In genomic region chr17:65130829-65131228, GRCh38 we compare ENCODE assay signal across 1 cellular context.
TF ChIP-seq lines count a peak whose summit lies in the region.

No MANE protein-coding gene starts in this region.

TF ChIP-seq in HepG2, 621 proteins besides CTCF, POLR2A, EP300 and RAD21 (continued from another document and continues in another):
- TF ChIP-seq ATM (IDR thresholded peaks at IDR 0.05; ENCODE audit: borderline replicate concordance), result no peak
- TF ChIP-seq RXRA (CRISPR knock-in tag; IDR thresholded peaks at IDR 0.05), result peak; percentile 37; the same call in 1 of the 2 replicates
- TF ChIP-seq CBFB (CRISPR knock-in tag; IDR thresholded peaks at IDR 0.05), result no peak
- TF ChIP-seq FOXA3 (CRISPR knock-in tag; IDR thresholded peaks at IDR 0.05), result 0 out of 2 replicates have a peak, but pooled peaks have one; percentile 17
- TF ChIP-seq MXD3 (CRISPR knock-in tag; IDR thresholded peaks at IDR 0.05), result no peak
- no peak for TF ChIP-seq MTERF4 (CRISPR knock-in tag; IDR thresholded peaks at IDR 0.05)
- TF ChIP-seq HNRNPL (IDR thresholded peaks at IDR 0.05; ENCODE audit: low read depth, low read length), result no peak
- TF ChIP-seq MYC (CRISPR knock-in tag; IDR thresholded peaks at IDR 0.05; ENCODE audit: borderline replicate concordance), result peak; percentile 18; the same call in 1 of the 2 replicates
- TF ChIP-seq ZBTB44 (CRISPR knock-in tag; IDR thresholded peaks at IDR 0.05), result no peak
- no peak for TF ChIP-seq TSC22D2 (CRISPR knock-in tag; IDR thresholded peaks at IDR 0.05; ENCODE audit: borderline replicate concordance)
- TF ChIP-seq DDIT3 (CRISPR knock-in tag; IDR thresholded peaks at IDR 0.05), result no peak
- no peak for TF ChIP-seq HOXA5 (CRISPR knock-in tag; IDR thresholded peaks at IDR 0.05)
- 0 out of 2 replicates have a peak, but pooled peaks have one; percentile 17 for TF ChIP-seq HDAC2 (CRISPR knock-in tag; IDR thresholded peaks at IDR 0.05)
- TF ChIP-seq ZFY (CRISPR knock-in tag; IDR thresholded peaks at IDR 0.05), result no peak
- TF ChIP-seq CREB1 (IDR thresholded peaks at IDR 0.05), result no peak
- no peak for TF ChIP-seq CREB1 (CRISPR knock-in tag; IDR thresholded peaks at IDR 0.05)
- no peak for TF ChIP-seq USF2 (IDR thresholded peaks at IDR 0.05; ENCODE audit: low read depth, low read length)
- no peak for TF ChIP-seq USF2 (CRISPR knock-in tag; IDR thresholded peaks at IDR 0.05; ENCODE audit: borderline replicate concordance)
- no peak for TF ChIP-seq RERE (CRISPR knock-in tag; IDR thresholded peaks at IDR 0.05; ENCODE audit: low read depth)
- TF ChIP-seq SMAD1 (CRISPR knock-in tag; IDR thresholded peaks at IDR 0.05; ENCODE audit: borderline replicate concordance, low read depth), result no peak
- no peak for TF ChIP-seq ZFP62 (CRISPR knock-in tag; IDR thresholded peaks at IDR 0.05)
- TF ChIP-seq ZNF724P (CRISPR knock-in tag; IDR thresholded peaks at IDR 0.05; ENCODE audit: borderline replicate concordance), result no peak
- TF ChIP-seq ZBTB43 (CRISPR knock-in tag; conservative IDR thresholded peaks at IDR 0.05), result no peak
- no peak for TF ChIP-seq MNT (IDR thresholded peaks at IDR 0.05)
- TF ChIP-seq TEF (CRISPR knock-in tag; IDR thresholded peaks at IDR 0.05), result no peak
- TF ChIP-seq KLF15 (CRISPR knock-in tag; IDR thresholded peaks at IDR 0.05; ENCODE audit: borderline replicate concordance), result no peak
- no peak for TF ChIP-seq KDM6A (CRISPR knock-in tag; IDR thresholded peaks at IDR 0.05; ENCODE audit: low read depth)
- TF ChIP-seq TFE3 (CRISPR knock-in tag; IDR thresholded peaks at IDR 0.05), result no peak; the same call in 1 of the 2 replicates
- TF ChIP-seq ZNF710 (CRISPR knock-in tag; IDR thresholded peaks at IDR 0.05; ENCODE audit: borderline replicate concordance), result peak; percentile 51; the same call in 1 of the 2 replicates
- peak; percentile 57; the same call in 1 of the 2 replicates for TF ChIP-seq RXRB (CRISPR knock-in tag; IDR thresholded peaks at IDR 0.05; ENCODE audit: borderline replicate concordance)
- no peak for TF ChIP-seq GABPA (IDR thresholded peaks at IDR 0.05; ENCODE audit: low read depth, low read length)
- peak; percentile 79 for TF ChIP-seq GABPA (CRISPR knock-in tag; IDR thresholded peaks at IDR 0.05; ENCODE audit: low read depth)
- TF ChIP-seq RFX1 (IDR thresholded peaks at IDR 0.05), result no peak
- no peak for TF ChIP-seq ZNF552 (CRISPR knock-in tag; IDR thresholded peaks at IDR 0.05; ENCODE audit: borderline replicate concordance)
- peak; percentile 31; the same call in 1 of the 2 replicates for TF ChIP-seq SAP130 (CRISPR knock-in tag; IDR thresholded peaks at IDR 0.05; ENCODE audit: low read depth)
- TF ChIP-seq SIX1 (CRISPR knock-in tag; IDR thresholded peaks at IDR 0.05; ENCODE audit: borderline replicate concordance), result no peak
- no peak for TF ChIP-seq PAWR (CRISPR knock-in tag; IDR thresholded peaks at IDR 0.05; ENCODE audit: borderline replicate concordance)
- 0 out of 2 replicates have a peak, but pooled peaks have one; percentile 27 for TF ChIP-seq TFDP2 (CRISPR knock-in tag; IDR thresholded peaks at IDR 0.05)
- TF ChIP-seq NCOA5 (CRISPR knock-in tag; IDR thresholded peaks at IDR 0.05), result no peak
- TF ChIP-seq ZNF234 (CRISPR knock-in tag; conservative IDR thresholded peaks at IDR 0.05), result no peak
- TF ChIP-seq KDM1A (CRISPR knock-in tag; IDR thresholded peaks at IDR 0.05), result no peak
